8 cellular contexts compared by ENCODE assay signal in genomic region chr6:89411019-89411268, GRCh38. TPM values are rescaled to one million over a fixed set of nuclear protein-coding genes. Genes with fewer than 3 reads are reported as not detected.
A peak's percentile ranks its signal among the peaks of the same experiment; 100 is the strongest.
DNase-seq lines count a peak whose midpoint lies in the region; ATAC-seq, FAIRE-seq and TF ChIP-seq lines count a peak whose summit lies in the region.

No MANE protein-coding gene starts in this region.

- no peak for FAIRE-seq in HTR-8/SVneo (lab: Jason Lieb, UNC)

- H3K27me3 Mint-ChIP-seq in Calu3 (ENCODE audit: unreplicated experiment) (peaks cover 55% of the 10 kb centered on the region), HFFc6 (ENCODE audit: insufficient read depth) (peaks cover 51% of the 10 kb centered on the region), progenitor cell of endocrine pancreas (peaks cover 79% of the 10 kb centered on the region)

- H3K36me3 Mint-ChIP-seq in Calu3 (ENCODE audit: insufficient read depth, unreplicated experiment) (peaks cover 7% of the 10 kb centered on the region), HFFc6 (ENCODE audit: low read depth) (no peaks in the 10 kb centered on the region), progenitor cell of endocrine pancreas (ENCODE audit: insufficient read depth) (no peaks in the 10 kb centered on the region)

- BruUV-seq in Calu3 (replicated peaks; lab: Mats Ljungman, UMichigan) = no TSS peak

- CTCF ChIA-PET in Calu3 (lab: Charles Lee) = no interaction called here

- TF ChIP-seq CTCF in Calu3 (IDR thresholded peaks at IDR 0.05; ENCODE audit: unreplicated experiment) (no peak), HFFc6 (IDR thresholded peaks at IDR 0.05) (no peak), progenitor cell of endocrine pancreas (IDR thresholded peaks at IDR 0.05; ENCODE audit: unreplicated experiment) (no peak)

- DNase-seq in Calu3 = peak; percentile 19
- no peak for DNase-seq in HFFc6
- DNase-seq in activated CD4-positive, alpha-beta T cell treated with anti-CD3 and anti-CD28 coated beads, Interleukin-2, amount 50 U/mL, for 1 hour = peak; percentile 5
- peak; percentile 77 for DNase-seq in Right ventricle myocardium inferior (ENCODE audit: missing footprints)
- no peak for DNase-seq in progenitor cell of endocrine pancreas (ENCODE audit: low spot score, unreplicated experiment)
- DNase-seq in NCI-H1105 (lab: John Stamatoyannopoulos, UW) = no peak
- DNase-seq in HTR-8/SVneo (ENCODE audit: insufficient read length, low spot score) = no peak
- no peak for DNase-seq in midbrain (lab: John Stamatoyannopoulos, UW)

- H3K27ac Mint-ChIP-seq in Calu3 (ENCODE audit: unreplicated experiment) = no peak overlapping the region
- H3K27ac Mint-ChIP-seq in HFFc6 = no peak overlapping the region
- peak overlapping the region; percentile 41 for H3K27ac Mint-ChIP-seq in progenitor cell of endocrine pancreas

- H3K9me3 Mint-ChIP-seq in Calu3 (ENCODE audit: low read depth, unreplicated experiment) = no peaks in the 10 kb centered on the region
- H3K9me3 Mint-ChIP-seq in HFFc6 = no peaks in the 10 kb centered on the region
- H3K9me3 Mint-ChIP-seq in progenitor cell of endocrine pancreas (ENCODE audit: low read depth) = no peaks in the 10 kb centered on the region

- no peak for ATAC-seq in Right ventricle myocardium inferior

- intact Hi-C loops in Calu3 (cut with micrococcal nuclease; ENCODE audit: unreplicated experiment) = no loop called here
- intact Hi-C loops in Right ventricle myocardium inferior (cut with DNase I) = loop anchor here (2.0 kb wide), 1 partner anchor 38 kb away; no protein-coding TSS in a partner anchor

- H3K4me3 Mint-ChIP-seq in Calu3 (ENCODE audit: low read depth, unreplicated experiment) (peak overlapping the region; percentile 78), HFFc6 (peak overlapping the region; percentile 60), progenitor cell of endocrine pancreas (ENCODE audit: low read depth) (peak overlapping the region; percentile 76)

- H3K4me1 Mint-ChIP-seq in Calu3 (ENCODE audit: low read depth, unreplicated experiment) (no peaks in the 10 kb centered on the region), HFFc6 (ENCODE audit: low read depth) (no peaks in the 10 kb centered on the region), progenitor cell of endocrine pancreas (ENCODE audit: low read depth) (peaks cover 6% of the 10 kb centered on the region)

RNA-seq across cellular contexts. Expression of gene RRAGD, which starts 1.1 kb away (rescaled TPM):
- 1.3 and 1.7 TPM in 2 replicates for total RNA-seq in Calu3 (2022)
- not detected for total RNA-seq in HFFc6 (2021; fragmentation: NEBNext Ultra II Directional; extraction: Animal tissue kit (Norgen Biotek cat#: 25700))
- total RNA-seq in Right ventricle myocardium inferior = 126 TPM
- 8.0 and 11.4 TPM in 2 replicates for total RNA-seq in progenitor cell of endocrine pancreas

RNA-seq across cellular contexts. Expression of gene ANKRD6, which starts 22.0 kb away (rescaled TPM):
- 14.7 and 18.0 TPM in 2 replicates for total RNA-seq in Calu3 (2022)
- not detected for total RNA-seq in HFFc6 (2021; fragmentation: NEBNext Ultra II Directional; extraction: Animal tissue kit (Norgen Biotek cat#: 25700))
- 17.0 TPM for total RNA-seq in Right ventricle myocardium inferior
- total RNA-seq in progenitor cell of endocrine pancreas = 29.7 and 32.4 TPM in 2 replicates

RNA-seq across cellular contexts. Expression of gene UBE2J1, which starts 58.4 kb away (rescaled TPM):
- total RNA-seq in Calu3 (2022) = 16.6 and 18.7 TPM in 2 replicates
- 10 to 100 TPM; 35.9 to 45.2 (median 41.9) TPM for total RNA-seq in HFFc6 (2021; fragmentation: NEBNext Ultra II Directional; extraction: Animal tissue kit (Norgen Biotek cat#: 25700))
- 15.0 TPM for total RNA-seq in Right ventricle myocardium inferior
- total RNA-seq in progenitor cell of endocrine pancreas = 36.0 and 36.2 TPM in 2 replicates

Comparison
In these comparisons a context has a peak if more than half of its experiments do, and no peak if none do; other contexts are left out.
1. DNase-seq: peak in Calu3 (single experiment), activated CD4-positive, alpha-beta T cell treated with anti-CD3 and anti-CD28 coated beads, Interleukin-2, amount 50 U/mL, for 1 hour (single experiment) and Right ventricle myocardium inferior (single experiment); none in HFFc6 (single experiment), progenitor cell of endocrine pancreas (single experiment), NCI-H1105 (single experiment), HTR-8/SVneo (single experiment) and midbrain (single experiment).
2. RNA of gene RRAGD, which starts 1.1 kb away (total RNA-seq): 126 TPM in Right ventricle myocardium inferior (single experiment); 8.0 to 11.4 TPM in progenitor cell of endocrine pancreas, 1.3 to 1.7 TPM in Calu3 and not detected in HFFc6; every median in the first group is over 10 times any median in the second.
3. RNA of gene ANKRD6, which starts 22.0 kb away (total RNA-seq): 29.7 to 32.4 TPM in progenitor cell of endocrine pancreas, 17.0 TPM in Right ventricle myocardium inferior (single experiment) and 14.7 to 18.0 TPM in Calu3; not detected in HFFc6; every median in the first group is over 10 times any median in the second.
4. Peak in every context shown above with its lines, with median percentiles within 50 percentile points of each other: H3K4me3 Mint-ChIP-seq.